Comparison of ENCODE assay signal across 26 cellular contexts in genomic region chr4:27913738-27914137, GRCh38.
"Had no signal": no experiment of that assay in that cellular context is flagged by ENCODE, and none has a peak within 500 bp of the region (broad histone marks: within the 10 kb centered on the region; RNA-seq: fewer than 3 reads in every experiment).

No MANE protein-coding gene starts in this region.

- H3K79me2 ChIP-seq: hepatocyte had no signal

- H3K27ac Mint-ChIP-seq: dendritic cell treated with granulocyte-macrophage colony-stimulating factor and Interleukin-4, amounts not matched to agents 40 ng/mL and 50 ng/mL, for 4 days; effector memory CD8-positive, alpha-beta T cell; endodermal cell had no signal

- ATAC-seq: effector memory CD8-positive, alpha-beta T cell; esophagus mucosa; foreskin keratinocyte; gastrocnemius medialis; gastroesophageal sphincter; heart left ventricle; heart right ventricle had no signal

- H3K9me3 ChIP-seq: colonic mucosa, esophagus muscularis mucosa, esophagus squamous epithelium, gastrocnemius medialis, gastroesophageal sphincter had no signal

- H3K27me3 ChIP-seq: colonic mucosa, dorsolateral prefrontal cortex, esophagus muscularis mucosa, esophagus squamous epithelium, foreskin keratinocyte, gastrocnemius medialis, gastroesophageal sphincter, heart left ventricle, heart right ventricle, hepatocyte had no signal

- H3K36me3 ChIP-seq: colonic mucosa, esophagus muscularis mucosa, esophagus squamous epithelium, gastrocnemius medialis, gastroesophageal sphincter, heart left ventricle, heart right ventricle had no signal

- H3K9me3 Mint-ChIP-seq: endodermal cell had no signal

- DNase-seq: colonic mucosa; cortex of kidney; dermis blood vessel endothelial cell; dorsolateral prefrontal cortex; effector CD4-positive, alpha-beta T cell; effector CD8-positive, alpha-beta T cell; effector memory CD4-positive, alpha-beta T cell; effector memory CD8-positive, alpha-beta T cell; endodermal cell; erythroblast; esophagus squamous epithelium; foreskin fibroblast; foreskin keratinocyte; foreskin melanocyte; gastrocnemius medialis; glutamatergic neuron; head of caudate nucleus; heart left ventricle; heart right ventricle had no signal

- H2AFZ ChIP-seq: hepatocyte had no signal

- H3K4me1 ChIP-seq: colonic mucosa, esophagus squamous epithelium, foreskin keratinocyte, gastrocnemius medialis, gastroesophageal sphincter had no signal

- H3K27me3 Mint-ChIP-seq: dendritic cell treated with granulocyte-macrophage colony-stimulating factor and Interleukin-4, amounts not matched to agents 40 ng/mL and 50 ng/mL, for 4 days; effector memory CD8-positive, alpha-beta T cell had no signal

- H3K4me1 Mint-ChIP-seq: endodermal cell had no signal

- H3K4me3 ChIP-seq: colonic mucosa, coronary artery, dorsolateral prefrontal cortex, esophagus muscularis mucosa, esophagus squamous epithelium, gastrocnemius medialis, gastroesophageal sphincter, heart left ventricle, heart right ventricle, hepatocyte had no signal

- H3K4me2 ChIP-seq: hepatocyte had no signal

- H3K4me3 Mint-ChIP-seq: dendritic cell treated with granulocyte-macrophage colony-stimulating factor and Interleukin-4, amounts not matched to agents 40 ng/mL and 50 ng/mL, for 4 days; effector memory CD8-positive, alpha-beta T cell; endodermal cell had no signal

- H3K27ac ChIP-seq: colonic mucosa, coronary artery, dorsolateral prefrontal cortex, epithelial cell of prostate, esophagus muscularis mucosa, esophagus squamous epithelium, foreskin keratinocyte, gastrocnemius medialis, gastroesophageal sphincter, heart left ventricle, heart right ventricle, hepatocyte had no signal
